30 cellular contexts compared by ENCODE assay signal in genomic region chr15:50973605-50974004, GRCh38.
"Had no signal": no experiment of that assay in that cellular context is flagged by ENCODE, and none has a peak within 500 bp of the region (broad histone marks: within the 10 kb centered on the region; RNA-seq: fewer than 3 reads in every experiment).

No MANE protein-coding gene starts in this region.

- H3K9me3 ChIP-seq: neutrophil, testis had no signal

- H3K36me3 ChIP-seq: uterus had no signal

- H3K4me1 ChIP-seq: pancreas, testis, transverse colon, upper lobe of right lung, uterus had no signal

- H3K4me3 Mint-ChIP-seq: naive thymus-derived CD8-positive, alpha-beta T cell; natural killer cell treated with Interleukin-12 subunit alpha and Interleukin-12 subunit beta and Interleukin-15 and Interleukin-18, amount 100 ng/mL, for 72 hours; nephron progenitor cell; neural crest cell; stimulated activated memory B cell treated with anti-CD40 and anti-IgM and Interleukin-4, amounts not matched to agents 10 μg/mL and 1 μg/mL and 100 μg/mL, for 72 hours; stimulated activated naive CD8-positive, alpha-beta T cell treated with anti-CD3 and anti-CD28 coated beads, Interleukin-15, amount 100 ng/mL, for 72 hours; type B pancreatic cell had no signal

- H3K27me3 Mint-ChIP-seq: naive thymus-derived CD8-positive, alpha-beta T cell; natural killer cell treated with Interleukin-12 subunit alpha and Interleukin-12 subunit beta and Interleukin-15 and Interleukin-18, amount 100 ng/mL, for 72 hours; stimulated activated memory B cell treated with anti-CD40 and anti-IgM and Interleukin-4, amounts not matched to agents 10 μg/mL and 1 μg/mL and 100 μg/mL, for 72 hours; stimulated activated naive CD8-positive, alpha-beta T cell treated with anti-CD3 and anti-CD28 coated beads, Interleukin-15, amount 100 ng/mL, for 72 hours; type B pancreatic cell had no signal

- H3K27ac ChIP-seq: neutrophil, pancreas, psoas muscle, skin epidermis, spleen, suprapubic skin, testis, tibial artery, transverse colon, upper lobe of right lung, uterus had no signal

- H3K4me3 ChIP-seq: pancreas, psoas muscle, skin epidermis, smooth muscle cell, spleen, suprapubic skin, testis, tibial artery, transverse colon, upper lobe of right lung, uterus had no signal

- DNase-seq: naive thymus-derived CD8-positive, alpha-beta T cell; nephron progenitor cell; nucleus accumbens; pancreas; psoas muscle; right cardiac atrium; spleen; stimulated activated CD4-positive, alpha-beta T cell treated with anti-CD3 and anti-CD28 coated beads, Interleukin-12 subunit alpha, Interleukin-12 subunit beta, amount 100 ng/mL, for 4 hours; stimulated activated CD4-positive, alpha-beta T cell treated with anti-CD3 and anti-CD28 coated beads, Interleukin-1b, Interleukin-23, amount 100 ng/mL, for 48 hours; stimulated activated CD4-positive, alpha-beta T cell treated with anti-CD3 and anti-CD28 coated beads, Interleukin-4, amount 100 ng/mL, for 1 hour; stimulated activated CD4-positive, alpha-beta T cell treated with anti-CD3 and anti-CD28 coated beads, Interleukin-4, amount 100 ng/mL, for 4 hours; stimulated activated CD8-positive, alpha-beta memory T cell treated with anti-CD3 and anti-CD28 coated beads, Interleukin-4, amount 100 ng/mL, for 48 hours; stimulated activated naive CD4-positive, alpha-beta T cell; stimulated activated naive CD8-positive, alpha-beta T cell treated with anti-CD3 and anti-CD28 coated beads, Interleukin-15, amount 100 ng/mL, for 72 hours; stimulated activated naive CD8-positive, alpha-beta T cell treated with anti-CD3 and anti-CD28 coated beads, Interleukin-15, Interleukin-2, amounts not matched to agents 100 U/mL and 50 U/mL, for 24 hours; substantia nigra; testis; tibial artery; transverse colon; upper lobe of right lung; uterus had no signal

- ATAC-seq: naive thymus-derived CD8-positive, alpha-beta T cell; natural killer cell treated with Interleukin-12 subunit alpha and Interleukin-12 subunit beta and Interleukin-15 and Interleukin-18, amount 100 ng/mL, for 72 hours; pancreas; psoas muscle; right cardiac atrium; sciatic nerve; stimulated activated memory B cell treated with anti-CD40 and anti-IgM and Interleukin-4, amounts not matched to agents 10 μg/mL and 1 μg/mL and 100 μg/mL, for 72 hours; stimulated activated naive CD8-positive, alpha-beta T cell treated with anti-CD3 and anti-CD28 coated beads, Interleukin-15, amount 100 ng/mL, for 72 hours; stimulated activated naive CD8-positive, alpha-beta T cell treated with anti-CD3 and anti-CD28 coated beads, Interleukin-15, Interleukin-2, amounts not matched to agents 100 U/mL and 50 U/mL, for 24 hours; upper lobe of right lung had no signal

- H3K4me1 Mint-ChIP-seq: nephron progenitor cell; neural crest cell; stimulated activated memory B cell treated with anti-CD40 and anti-IgM and Interleukin-4, amounts not matched to agents 10 μg/mL and 1 μg/mL and 100 μg/mL, for 72 hours had no signal

- H3K27ac Mint-ChIP-seq: natural killer cell treated with Interleukin-12 subunit alpha and Interleukin-12 subunit beta and Interleukin-15 and Interleukin-18, amount 100 ng/mL, for 72 hours; nephron progenitor cell; stimulated activated memory B cell treated with anti-CD40 and anti-IgM and Interleukin-4, amounts not matched to agents 10 μg/mL and 1 μg/mL and 100 μg/mL, for 72 hours; stimulated activated naive CD8-positive, alpha-beta T cell treated with anti-CD3 and anti-CD28 coated beads, Interleukin-15, amount 100 ng/mL, for 72 hours; type B pancreatic cell had no signal

- H3K27me3 ChIP-seq: neutrophil, pancreas, spleen, suprapubic skin, testis, tibial artery, transverse colon, upper lobe of right lung, uterus had no signal

- H3K4me2 ChIP-seq: smooth muscle cell had no signal

- FAIRE-seq: pancreas had no signal
